9 cellular contexts compared by ENCODE assay signal in the genomic region with DNA sequence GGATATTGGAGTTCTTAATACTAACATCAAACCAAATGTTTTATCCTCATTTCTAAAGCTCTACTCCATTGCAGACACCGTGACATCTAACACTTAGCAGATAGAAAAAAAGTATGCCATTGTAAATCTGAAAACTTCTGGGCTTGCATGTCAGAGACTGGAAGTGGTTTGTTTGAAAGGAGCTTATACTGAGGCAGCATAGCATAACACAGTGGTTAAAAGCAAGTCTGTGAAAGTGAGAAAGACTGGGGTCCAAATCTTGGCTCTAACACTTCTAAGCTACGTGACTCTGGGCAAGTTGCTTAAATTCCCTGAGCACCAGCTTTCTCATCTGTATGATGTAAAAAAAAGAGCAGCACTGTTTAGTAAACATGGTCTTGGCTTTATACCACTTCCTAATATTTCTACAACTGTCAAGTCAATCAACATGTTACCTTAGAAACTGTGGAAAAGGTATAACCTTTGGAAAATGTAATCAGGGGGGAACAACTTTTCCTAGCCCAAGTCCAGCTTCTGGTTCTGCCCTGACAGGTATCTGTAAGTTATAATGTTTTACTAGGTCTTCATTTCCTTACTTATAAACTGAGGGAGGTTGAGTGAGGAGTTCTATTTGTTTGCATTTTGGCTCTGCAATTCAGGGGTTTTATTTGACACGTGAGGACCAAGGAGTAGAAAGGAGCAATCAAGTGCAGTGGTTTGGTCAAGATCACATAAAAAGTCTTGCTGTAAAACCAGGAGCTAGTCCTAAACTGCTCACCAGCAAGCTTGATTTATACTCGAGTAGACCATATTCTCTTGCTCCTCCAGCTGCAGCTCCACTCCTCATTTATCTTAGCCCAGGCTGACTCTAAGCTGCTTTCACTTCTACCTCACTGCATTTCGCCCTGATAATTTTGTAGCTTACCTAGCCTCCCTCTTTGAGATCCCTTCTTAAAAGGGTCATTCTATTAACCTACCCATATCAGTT.
DNase-seq lines count a peak whose midpoint lies in the region; ATAC-seq and TF ChIP-seq lines count a peak whose summit lies in the region.
"Had no signal": no experiment of that assay in that cellular context is flagged by ENCODE, and none has a peak within 500 bp of the region (broad histone marks: within the 10 kb centered on the region; RNA-seq: fewer than 3 reads in every experiment).

No MANE protein-coding gene starts in this region.

- H3K4me3 Mint-ChIP-seq in T-cell = no peak overlapping the region
- H3K4me3 Mint-ChIP-seq in nephron progenitor cell = no peak overlapping the region

- dilution Hi-C loops in mammary epithelial cell (cut with HindIII; ENCODE audit: low sequenced_read_pairs) = no loop called here

- H3K27ac ChIP-seq in HEK293 (ENCODE audit: extremely low read depth, low read depth, low read length) (no peak overlapping the region; the same call in 1 of the 2 replicates), mammary epithelial cell (ENCODE audit: insufficient read depth, low read depth, low read length) (no peak overlapping the region)

- POLR2A ChIA-PET in HEK293 (lab: Yijun Ruan, JAX) (no interaction called here), T-cell (lab: Charles Lee) (interaction anchor here (0.6 to 1.3 kb wide), 9 partner anchors 9 to 145 kb away, joined by 3 to 6 read pairs (median 3); no protein-coding TSS in a partner anchor)

- no peaks in the 10 kb centered on the region for H4K20me1 ChIP-seq in mammary epithelial cell (ENCODE audit: insufficient read depth, low read length)

- intact Hi-C loops in mammary epithelial cell (cut with micrococcal nuclease) = no loop called here

- H3K4me1 ChIP-seq in HEK293 (ENCODE audit: control insufficient read depth, insufficient read depth, low read length) = peaks cover 36% of the 10 kb centered on the region
- peaks cover 6% of the 10 kb centered on the region for H3K4me1 ChIP-seq in mammary epithelial cell (ENCODE audit: insufficient read depth, low read length)

- no peaks in the 10 kb centered on the region for H3K79me2 ChIP-seq in mammary epithelial cell (ENCODE audit: insufficient read depth, low read length)

- no peak overlapping the region for H3K9ac ChIP-seq in mammary epithelial cell (ENCODE audit: insufficient read depth, low read length)

- H3K4me3 ChIP-seq in HEK293 (ENCODE audit: low read depth, low read length) (no peak overlapping the region), mammary epithelial cell (replicated peaks in 1 of 3; ENCODE audit: insufficient read depth in 1 of 3, low read depth in 2 of 3, low read length in 3 of 3) (no peak overlapping the region)

- in situ Hi-C loops in mammary epithelial cell (cut with MboI; ENCODE audit: low sequenced_read_pairs in 2 of 2) = no loop called here

- H3K9me3 ChIP-seq in HEK293 (ENCODE audit: control insufficient read depth, insufficient read depth, low read depth, low read length) (no peaks in the 10 kb centered on the region), mammary epithelial cell (replicated peaks; ENCODE audit: insufficient read depth, low read length) (no peaks in the 10 kb centered on the region)

- no peaks in the 10 kb centered on the region for H3K27me3 Mint-ChIP-seq in T-cell
- no peaks in the 10 kb centered on the region for H3K27me3 Mint-ChIP-seq in nephron progenitor cell (ENCODE audit: low read depth, poor library complexity)

- TF ChIP-seq CTCF in HEK293 (tag by site-specific recombination; IDR thresholded peaks at IDR 0.05) (no peak), nephron progenitor cell (IDR thresholded peaks at IDR 0.05) (no peak), mammary epithelial cell (conservative IDR thresholded peaks at IDR 0.05 in 1 of 2, IDR thresholded peaks at IDR 0.05 in 1 of 2; ENCODE audit: extremely low read depth in 1 of 2, insufficient read depth in 1 of 2, low read depth in 1 of 2, low read length in 2 of 2) (no peak)

- H3K36me3 ChIP-seq in HEK293 (ENCODE audit: control insufficient read depth in 2 of 2, insufficient read depth in 1 of 2, low read length in 2 of 2) (no peaks in the 10 kb centered on the region), mammary epithelial cell (ENCODE audit: insufficient read depth, low read length) (no peaks in the 10 kb centered on the region)

- no TSS peak for BruUV-seq in mammary epithelial cell (replicated peaks; lab: Mats Ljungman, UMichigan)

- H3K36me3 Mint-ChIP-seq in T-cell (no peaks in the 10 kb centered on the region), nephron progenitor cell (ENCODE audit: low read depth) (peaks cover 13% of the 10 kb centered on the region)

- ATAC-seq in GM18511 (IDR thresholded peaks at IDR 0.05; ENCODE audit: unreplicated experiment) (peak; percentile 65), T-cell (replicated peaks in 1 of 4) (peak; percentile 43 to 55 (median 50)), HG03039 (IDR thresholded peaks at IDR 0.05; ENCODE audit: unreplicated experiment) (no peak), HG03521 (IDR thresholded peaks at IDR 0.05; ENCODE audit: unreplicated experiment) (no peak)

- no peak overlapping the region for H3K27ac Mint-ChIP-seq in T-cell
- H3K27ac Mint-ChIP-seq in nephron progenitor cell = no peak overlapping the region

- no peaks in the 10 kb centered on the region for H3K27me3 ChIP-seq in mammary epithelial cell (ENCODE audit: insufficient read depth, low read length)

- H3K4me2 ChIP-seq in mammary epithelial cell (ENCODE audit: insufficient read depth, low read depth, low read length) = no peak overlapping the region

- CTCF ChIA-PET in HEK293 (lab: Yijun Ruan, JAX) = interaction anchor here (0.9 kb wide), 1 partner anchor 51 kb away, joined by 3 read pairs; no protein-coding TSS in a partner anchor
- CTCF ChIA-PET in T-cell (lab: Charles Lee) = interaction anchor here (0.6 to 3.7 kb wide), 15 partner anchors 8 to 237 kb away, joined by 3 to 53 read pairs (median 4); no protein-coding TSS in a partner anchor
- CTCF ChIA-PET in mammary epithelial cell (lab: Charles Lee; ENCODE audit: low non-redundant PET) = no interaction called here

- no peak overlapping the region for H2AFZ ChIP-seq in mammary epithelial cell (ENCODE audit: low read depth, low read length)

- peak in 13 of 34 experiments; percentile 18 to 46 (median 29) for DNase-seq in T-cell
- peak; percentile 20 for DNase-seq in nephron progenitor cell
- DNase-seq in GM19238 (ENCODE audit: insufficient read length, low spot score) = no peak
- no peak for DNase-seq in mammary epithelial cell
- DNase-seq: posterior cingulate gyrus had no signal

- H3K9me3 Mint-ChIP-seq in T-cell = no peaks in the 10 kb centered on the region
- H3K9me3 Mint-ChIP-seq in nephron progenitor cell = peaks cover 13% of the 10 kb centered on the region

- H3K4me1 Mint-ChIP-seq in T-cell = peaks cover 0 to 8% (median 7%) of the 10 kb centered on the region in 3 donors
- peaks cover 13% of the 10 kb centered on the region for H3K4me1 Mint-ChIP-seq in nephron progenitor cell

- 95% methylated on average over 5 of the region's 5 CpGs for WGBS in mammary epithelial cell (ENCODE audit: low coverage, missing lambda C conversion rate)

TF ChIP-seq in HEK293, 187 proteins besides CTCF, POLR2A, EP300 and RAD21 (continues in another document):
- no peak for TF ChIP-seq ZNF548 (tag by site-specific recombination; IDR thresholded peaks at IDR 0.05)
- TF ChIP-seq ZXDB (tag by site-specific recombination; IDR thresholded peaks at IDR 0.05) = peak; percentile 30
- peak; percentile 36; the same call in 1 of the 2 replicates for TF ChIP-seq ZSCAN30 (tag by site-specific recombination; IDR thresholded peaks at IDR 0.05)
- TF ChIP-seq ZNF202 (tag by site-specific recombination; IDR thresholded peaks at IDR 0.05; ENCODE audit: borderline replicate concordance) = no peak
- no peak for TF ChIP-seq ZNF184 (tag by site-specific recombination; IDR thresholded peaks at IDR 0.05)
- peak; percentile 82 for TF ChIP-seq GFI1B (tag by site-specific recombination; IDR thresholded peaks at IDR 0.05)
- TF ChIP-seq WT1 (tag by site-specific recombination; IDR thresholded peaks at IDR 0.05) = peak; percentile 80
- no peak for TF ChIP-seq ZNF529 (tag by site-specific recombination; IDR thresholded peaks at IDR 0.05; ENCODE audit: insufficient replicate concordance)
- no peak for TF ChIP-seq ZNF362 (tag by site-specific recombination; IDR thresholded peaks at IDR 0.05)
- TF ChIP-seq GLIS1 (tag by site-specific recombination; IDR thresholded peaks at IDR 0.05) = peak; percentile 59
- no peak for TF ChIP-seq ZSCAN16 (tag by site-specific recombination; IDR thresholded peaks at IDR 0.05)
- no peak for TF ChIP-seq ZNF121 (tag by site-specific recombination; IDR thresholded peaks at IDR 0.05)
- no peak for TF ChIP-seq ZNF561 (tag by site-specific recombination; IDR thresholded peaks at IDR 0.05; ENCODE audit: borderline replicate concordance)
- no peak for TF ChIP-seq ZNF37A (tag by site-specific recombination; IDR thresholded peaks at IDR 0.05)
- no peak for TF ChIP-seq ZNF558 (tag by site-specific recombination; IDR thresholded peaks at IDR 0.05)
- TF ChIP-seq ZNF660 (tag by site-specific recombination; IDR thresholded peaks at IDR 0.05) = no peak
- no peak for TF ChIP-seq ZNF354C (tag by site-specific recombination; IDR thresholded peaks at IDR 0.05; ENCODE audit: borderline replicate concordance, low read depth)
- TF ChIP-seq ZNF488 (tag by site-specific recombination; IDR thresholded peaks at IDR 0.05) = no peak
- TF ChIP-seq ZNF157 (tag by site-specific recombination; IDR thresholded peaks at IDR 0.05) = no peak

Comparison
In these comparisons a context has a peak if more than half of its experiments do, and no peak if none do; other contexts are left out.
1. ATAC-seq: peak in GM18511 (single experiment) and T-cell (4 of 4); none in HG03039 (single experiment) and HG03521 (single experiment).